Comparison of ENCODE assay signal across 22 cellular contexts in the genomic region with DNA sequence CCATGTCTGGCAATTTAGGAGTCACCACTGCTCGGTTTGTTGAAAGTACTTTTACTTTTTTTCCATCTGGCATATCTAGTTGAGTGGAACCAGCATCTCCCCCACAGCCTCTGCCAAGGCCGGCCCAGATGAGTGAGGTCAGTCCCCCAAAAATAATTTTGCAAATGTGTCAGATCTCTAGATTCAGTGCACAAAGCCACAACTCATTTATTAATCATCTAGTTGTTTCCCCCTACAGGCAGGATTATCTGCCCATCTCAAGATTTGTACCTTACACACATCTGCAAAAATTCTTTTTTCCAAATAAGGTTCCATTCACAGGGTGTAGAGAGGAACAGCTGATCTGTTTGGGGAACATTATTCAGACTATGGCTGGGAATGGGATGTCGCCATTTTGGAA.
A peak's percentile ranks its signal among the peaks of the same experiment; 100 is the strongest.
DNase-seq lines count a peak whose midpoint lies in the region; ATAC-seq, FAIRE-seq and TF ChIP-seq lines count a peak whose summit lies in the region.
"Had no signal": no experiment of that assay in that cellular context is flagged by ENCODE, and none has a peak within 500 bp of the region (broad histone marks: within the 10 kb centered on the region; RNA-seq: fewer than 3 reads in every experiment).

No MANE protein-coding gene starts in this region.

- H3K4me1 Mint-ChIP-seq in HFFc6 (ENCODE audit: low read depth) (peaks cover 13% of the 10 kb centered on the region), astrocyte (ENCODE audit: low read depth, unreplicated experiment) (peaks cover 26% of the 10 kb centered on the region)
- H3K4me1 Mint-ChIP-seq: CD8-positive, alpha-beta memory T cell had no signal

- peak; percentile 98 for FAIRE-seq in astrocyte (lab: Jason Lieb, UNC)
- FAIRE-seq: GM18507, H54 had no signal

- H3K27me3 ChIP-seq in astrocyte (ENCODE audit: insufficient read depth, low read length): no peaks in the 10 kb centered on the region
- H3K27me3 ChIP-seq in vagina: no peaks in the 10 kb centered on the region

- no peak overlapping the region for H3K4me2 ChIP-seq in astrocyte (ENCODE audit: low read length)

- H3K27ac Mint-ChIP-seq in HFFc6 (no peak overlapping the region), astrocyte (ENCODE audit: unreplicated experiment) (no peak overlapping the region)
- H3K27ac Mint-ChIP-seq: CD8-positive, alpha-beta memory T cell had no signal

- H3K4me1 ChIP-seq in astrocyte (ENCODE audit: insufficient read depth, low read length) (peaks cover 19% of the 10 kb centered on the region), vagina (no peaks in the 10 kb centered on the region)

- DNase-seq in HFFc6 (no peak), astrocyte (ENCODE audit: low read depth) (peak; percentile 61), myocyte (ENCODE audit: low read depth) (peak; percentile 66), vagina (ENCODE audit: extremely low spot score in 2 of 2) (no peak), KG1 (lab: John Stamatoyannopoulos, UW) (no peak), left lobe of liver (ENCODE audit: low spot score) (no peak)
- DNase-seq: ACHN; CD8-positive, alpha-beta memory T cell; GDM1; Kasumi-1; NCI-H1092 treated with DMSO at 0.1 percent for 48 hours; NCI-H1436 treated with DMSO at 0.1 percent for 48 hours; NCI-H1930; NCI-H2227 treated with DMSO at 0.1 percent for 48 hours; NCI-H510A treated with DMSO at 0.1 percent for 48 hours; NCI-H748 treated with DMSO at 0.1 percent for 48 hours; NK-92 treated with Interleukin-12 subunit alpha and Interleukin-12 subunit beta, amount 100 ng/mL, for 24 hours; SIG-M5 had no signal

- no peaks in the 10 kb centered on the region for H3K36me3 ChIP-seq in astrocyte (ENCODE audit: insufficient read depth, low read length)
- no peaks in the 10 kb centered on the region for H3K36me3 ChIP-seq in vagina

- TF ChIP-seq CTCF in HFFc6 (IDR thresholded peaks at IDR 0.05) (no peak), astrocyte (IDR thresholded peaks at IDR 0.05; ENCODE audit: insufficient read depth, low read depth, low read length) (no peak), vagina (IDR thresholded peaks at IDR 0.05) (no peak)

- H3K4me3 Mint-ChIP-seq in HFFc6 (peak overlapping the region; percentile 31; the same call in 1 of the 2 replicates), astrocyte (ENCODE audit: unreplicated experiment) (no peak overlapping the region)
- H3K4me3 Mint-ChIP-seq: CD8-positive, alpha-beta memory T cell had no signal

- H3K36me3 Mint-ChIP-seq in HFFc6 (ENCODE audit: low read depth): peaks cover 18% of the 10 kb centered on the region
- H3K36me3 Mint-ChIP-seq in astrocyte (ENCODE audit: low read depth, unreplicated experiment): no peaks in the 10 kb centered on the region
- H3K36me3 Mint-ChIP-seq: CD8-positive, alpha-beta memory T cell had no signal

- H4K20me1 ChIP-seq in astrocyte (ENCODE audit: insufficient read depth, low read length): no peaks in the 10 kb centered on the region

- ATAC-seq in GM19467 (IDR thresholded peaks at IDR 0.05; ENCODE audit: unreplicated experiment) (no peak), left lobe of liver (no peak)

- H2AFZ ChIP-seq in astrocyte (ENCODE audit: low read depth, low read length): no peak overlapping the region

- intact Hi-C loops in vagina (cut with DNase I): no loop called here

- H3K4me3 ChIP-seq in astrocyte (ENCODE audit: insufficient read depth, low read depth, low read length) (no peak overlapping the region), vagina (no peak overlapping the region)

- H3K9me3 Mint-ChIP-seq in HFFc6: peaks cover 9% of the 10 kb centered on the region
- H3K9me3 Mint-ChIP-seq in astrocyte (ENCODE audit: unreplicated experiment): peaks cover 7% of the 10 kb centered on the region
- H3K9me3 Mint-ChIP-seq: CD8-positive, alpha-beta memory T cell had no signal

- peak overlapping the region; percentile 13 for H3K9ac ChIP-seq in astrocyte (ENCODE audit: low read length)

- H3K27ac ChIP-seq in astrocyte (ENCODE audit: low read depth, low read length) (peak overlapping the region; percentile 65), vagina (peak overlapping the region; percentile 48)
- H3K27ac ChIP-seq: C4-2B had no signal

- TF ChIP-seq POLR2A in vagina (IDR thresholded peaks at IDR 0.05): no peak

- H3K9me3 ChIP-seq in astrocyte (ENCODE audit: insufficient read depth, low read depth, low read length) (no peaks in the 10 kb centered on the region), vagina (no peaks in the 10 kb centered on the region)

- no peaks in the 10 kb centered on the region for H3K27me3 Mint-ChIP-seq in HFFc6 (ENCODE audit: insufficient read depth)
- H3K27me3 Mint-ChIP-seq in astrocyte (ENCODE audit: low read depth, unreplicated experiment): no peaks in the 10 kb centered on the region

- no peaks in the 10 kb centered on the region for H3K79me2 ChIP-seq in astrocyte (ENCODE audit: insufficient read depth, low read length)

Comparison
In these comparisons a context has a peak if more than half of its experiments do, and no peak if none do; other contexts are left out.
1. DNase-seq: peak in astrocyte (single experiment) and myocyte (single experiment); none in HFFc6 (single experiment), vagina (0 of 2), KG1 (single experiment) and left lobe of liver (single experiment).